Comparison of ENCODE assay signal across 10 cellular contexts in genomic region chr12:6202331-6202730, GRCh38. TPM values are rescaled to one million over a fixed set of nuclear protein-coding genes. Genes with fewer than 3 reads are reported as not detected.
A peak's percentile ranks its signal among the peaks of the same experiment; 100 is the strongest.
DNase-seq lines count a peak whose midpoint lies in the region; ATAC-seq, FAIRE-seq and TF ChIP-seq lines count a peak whose summit lies in the region.
"Had no signal": no experiment of that assay in that cellular context is flagged by ENCODE, and none has a peak within 500 bp of the region (broad histone marks: within the 10 kb centered on the region; RNA-seq: fewer than 3 reads in every experiment).

No MANE protein-coding gene starts in this region.

- H3K9me3 ChIP-seq in Caco-2 (no peaks in the 10 kb centered on the region), astrocyte (ENCODE audit: insufficient read depth, low read depth, low read length) (no peaks in the 10 kb centered on the region), skeletal muscle tissue (ENCODE audit: control insufficient read depth in 3 of 3, low read length in 3 of 3) (no peaks in the 10 kb centered on the region)
- no peaks in the 10 kb centered on the region for H3K9me3 ChIP-seq in CD8-positive, alpha-beta T cell (ENCODE audit: low read length)

- intact Hi-C loops in Caco-2 (cut with micrococcal nuclease; ENCODE audit: unreplicated experiment): no loop called here
- intact Hi-C loops in CD8-positive, alpha-beta T cell (cut with DNase I, micrococcal nuclease): no loop called here

- FAIRE-seq in astrocyte (lab: Jason Lieb, UNC): no peak
- FAIRE-seq: GM18507 had no signal

- H3K27ac Mint-ChIP-seq in Caco-2 (ENCODE audit: unreplicated experiment) (peak overlapping the region; percentile 29), astrocyte (ENCODE audit: unreplicated experiment) (peak overlapping the region; percentile 14)
- H3K27ac Mint-ChIP-seq in CD8-positive, alpha-beta T cell: no peak overlapping the region

- H2AFZ ChIP-seq in astrocyte (ENCODE audit: low read depth, low read length): no peak overlapping the region

- H3K27me3 Mint-ChIP-seq in Caco-2 (ENCODE audit: insufficient read depth, unreplicated experiment): no peaks in the 10 kb centered on the region
- H3K27me3 Mint-ChIP-seq in astrocyte (ENCODE audit: low read depth, unreplicated experiment): peaks cover 5% of the 10 kb centered on the region
- H3K27me3 Mint-ChIP-seq in CD8-positive, alpha-beta T cell (ENCODE audit: low read depth): peaks cover 24% of the 10 kb centered on the region

- H3K27ac ChIP-seq in astrocyte (ENCODE audit: low read depth, low read length) (no peak overlapping the region), layer of hippocampus (ENCODE audit: low read depth, low read length) (peak overlapping the region; percentile 67), skeletal muscle tissue (ENCODE audit: low read depth, low read length) (no peak overlapping the region)
- H3K27ac ChIP-seq in CD8-positive, alpha-beta T cell (ENCODE audit: low read depth, low read length): no peak overlapping the region

- H3K36me3 ChIP-seq in Caco-2 (ENCODE audit: control insufficient read depth, insufficient read depth, low read length) (peaks cover 3% of the 10 kb centered on the region; the same call in 1 of the 2 replicates), astrocyte (ENCODE audit: insufficient read depth, low read length) (no peaks in the 10 kb centered on the region), skeletal muscle tissue (ENCODE audit: control insufficient read depth in 3 of 3, insufficient read depth in 3 of 3, low read length in 3 of 3) (no peaks in the 10 kb centered on the region)
- H3K36me3 ChIP-seq in CD8-positive, alpha-beta T cell (ENCODE audit: insufficient read depth, low read length): no peaks in the 10 kb centered on the region

- H3K9me3 Mint-ChIP-seq in Caco-2 (ENCODE audit: unreplicated experiment): no peaks in the 10 kb centered on the region
- no peaks in the 10 kb centered on the region for H3K9me3 Mint-ChIP-seq in astrocyte (ENCODE audit: unreplicated experiment)
- H3K9me3 Mint-ChIP-seq in CD8-positive, alpha-beta T cell: no peaks in the 10 kb centered on the region

- H3K79me2 ChIP-seq in astrocyte (ENCODE audit: insufficient read depth, low read length): peaks cover 36% of the 10 kb centered on the region

- DNase-seq in Caco-2: no peak
- no peak for DNase-seq in astrocyte (ENCODE audit: low read depth)
- DNase-seq in CD8-positive, alpha-beta T cell: no peak
- no peak for DNase-seq in NCI-H1105 treated with DMSO at 0.1 percent for 48 hours (lab: John Stamatoyannopoulos, UW)
- no peak for DNase-seq in OCI-M2 (lab: John Stamatoyannopoulos, UW; ENCODE audit: unreplicated experiment)
- DNase-seq: NCI-H1436 had no signal

- BruUV-seq in Caco-2 (replicated peaks; lab: Mats Ljungman, UMichigan): no TSS peak

- no peak for ATAC-seq in CD8-positive, alpha-beta T cell
- no peak for ATAC-seq in HG02642 (IDR thresholded peaks at IDR 0.05; ENCODE audit: poor library complexity, unreplicated experiment)

- H3K27me3 ChIP-seq in Caco-2 (replicated peaks; ENCODE audit: control insufficient read depth, insufficient read depth, low read length) (no peaks in the 10 kb centered on the region), astrocyte (ENCODE audit: insufficient read depth, low read length) (no peaks in the 10 kb centered on the region), layer of hippocampus (ENCODE audit: control insufficient read depth, insufficient read depth, low read length) (no peaks in the 10 kb centered on the region), skeletal muscle tissue (ENCODE audit: control insufficient read depth in 3 of 3, insufficient read depth in 3 of 3, low read length in 3 of 3) (peaks cover 3 to 12% (median 5%) of the 10 kb centered on the region in 3 donors)
- no peaks in the 10 kb centered on the region for H3K27me3 ChIP-seq in CD8-positive, alpha-beta T cell (ENCODE audit: insufficient read depth, low read length)

- H3K4me1 ChIP-seq in Caco-2 (peaks cover 44% of the 10 kb centered on the region), astrocyte (ENCODE audit: insufficient read depth, low read length) (peaks cover 16% of the 10 kb centered on the region), skeletal muscle tissue (ENCODE audit: control insufficient read depth in 3 of 3, insufficient read depth in 3 of 3, low read length in 3 of 3) (peaks cover 53 to 59% (median 58%) of the 10 kb centered on the region in 3 donors)
- H3K4me1 ChIP-seq in CD8-positive, alpha-beta T cell (ENCODE audit: insufficient read depth, low read length): peaks cover 22% of the 10 kb centered on the region

- H3K36me3 Mint-ChIP-seq in Caco-2 (ENCODE audit: insufficient read depth, unreplicated experiment) (peaks cover 19% of the 10 kb centered on the region), astrocyte (ENCODE audit: low read depth, unreplicated experiment) (no peaks in the 10 kb centered on the region)
- no peaks in the 10 kb centered on the region for H3K36me3 Mint-ChIP-seq in CD8-positive, alpha-beta T cell

- CTCF ChIA-PET in Caco-2 (lab: Charles Lee): interaction anchor here (0.7 to 3.7 kb wide), 4 partner anchors 27 to 113 kb away, joined by 3 to 36 read pairs (median 10); no protein-coding TSS in a partner anchor
- CTCF ChIA-PET in CD8-positive, alpha-beta T cell (lab: Charles Lee): interaction anchor here (0.6 to 13.2 kb wide), 8 partner anchors 8 to 214 kb away, joined by 3 to 185 read pairs (median 4); no protein-coding TSS in a partner anchor

- H3K4me3 Mint-ChIP-seq in Caco-2 (ENCODE audit: unreplicated experiment) (peak overlapping the region; percentile 79), astrocyte (ENCODE audit: unreplicated experiment) (peak overlapping the region; percentile 81)
- no peak overlapping the region for H3K4me3 Mint-ChIP-seq in CD8-positive, alpha-beta T cell

- no peak overlapping the region for H3K4me3 ChIP-seq in Caco-2 (ENCODE audit: low read depth, low read length)
- H3K4me3 ChIP-seq in astrocyte (ENCODE audit: insufficient read depth, low read depth, low read length): no peak overlapping the region
- peak overlapping the region in 2 of 3 donors; percentile 77 to 81 for H3K4me3 ChIP-seq in skeletal muscle tissue (ENCODE audit: low read length in 3 of 3)
- H3K4me3 ChIP-seq in CD8-positive, alpha-beta T cell (ENCODE audit: low read depth, low read length): no peak overlapping the region

- H3K4me1 Mint-ChIP-seq in Caco-2 (ENCODE audit: low read depth, unreplicated experiment) (peaks cover 42% of the 10 kb centered on the region), astrocyte (ENCODE audit: low read depth, unreplicated experiment) (peaks cover 22% of the 10 kb centered on the region)
- H3K4me1 Mint-ChIP-seq in CD8-positive, alpha-beta T cell (ENCODE audit: low read depth): peaks cover 34% of the 10 kb centered on the region

- H3K9ac ChIP-seq in astrocyte (ENCODE audit: low read length): no peak overlapping the region
- H3K9ac ChIP-seq in skeletal muscle tissue (ENCODE audit: low read depth in 1 of 3, low read length in 3 of 3): peak overlapping the region in 2 of 3 donors; percentile 33 to 68

- peaks cover 22% of the 10 kb centered on the region for H4K20me1 ChIP-seq in astrocyte (ENCODE audit: insufficient read depth, low read length)

- TF ChIP-seq CTCF in Caco-2 (IDR thresholded peaks at IDR 0.05; ENCODE audit: insufficient read depth in 1 of 2, low read depth in 1 of 2, low read length in 1 of 2, severe bottlenecking in 1 of 2, unreplicated experiment in 1 of 2) (no peak), astrocyte (IDR thresholded peaks at IDR 0.05; ENCODE audit: insufficient read depth, low read depth, low read length) (no peak)
- no peak for TF ChIP-seq CTCF in CD8-positive, alpha-beta T cell (IDR thresholded peaks at IDR 0.05)

- peak overlapping the region; percentile 97 for H3K4me2 ChIP-seq in astrocyte (ENCODE audit: low read length)

- POLR2A ChIA-PET in Caco-2 (lab: Charles Lee): interaction anchor here (0.6 kb wide), 1 partner anchor 57 kb away, joined by 7 read pairs; no protein-coding TSS in a partner anchor
- POLR2A ChIA-PET in CD8-positive, alpha-beta T cell (lab: Charles Lee): interaction anchor here (1.1 to 1.8 kb wide), 2 partner anchors 12 to 28 kb away, joined by 3 to 5 read pairs; no protein-coding TSS in a partner anchor

RNA-seq across cellular contexts. Expression of gene CD9, which starts 2.1 kb away (rescaled TPM):
- total RNA-seq in Caco-2 (2022) (170 and 179 TPM in 2 replicates), astrocyte (46.0 and 52.2 TPM in 2 replicates), skeletal muscle tissue (62.6 TPM)
- 1 to 10 TPM; 1.3 to 1.8 TPM for total RNA-seq in CD8-positive, alpha-beta T cell

Comparison
In these comparisons a context has a peak if more than half of its experiments do, and no peak if none do; other contexts are left out.
1. H3K4me3 ChIP-seq: peak in skeletal muscle tissue (2 of 3); none in Caco-2 (single experiment), astrocyte (single experiment) and CD8-positive, alpha-beta T cell (single experiment).
2. RNA of gene CD9, which starts 2.1 kb away (total RNA-seq): 170 to 179 TPM in Caco-2, 62.6 TPM in skeletal muscle tissue (single experiment) and 46.0 to 52.2 TPM in astrocyte; 1.3 to 1.8 TPM in CD8-positive, alpha-beta T cell; every median in the first group is over 10 times any median in the second.